26 cellular contexts compared by ENCODE assay signal in the genomic region with DNA sequence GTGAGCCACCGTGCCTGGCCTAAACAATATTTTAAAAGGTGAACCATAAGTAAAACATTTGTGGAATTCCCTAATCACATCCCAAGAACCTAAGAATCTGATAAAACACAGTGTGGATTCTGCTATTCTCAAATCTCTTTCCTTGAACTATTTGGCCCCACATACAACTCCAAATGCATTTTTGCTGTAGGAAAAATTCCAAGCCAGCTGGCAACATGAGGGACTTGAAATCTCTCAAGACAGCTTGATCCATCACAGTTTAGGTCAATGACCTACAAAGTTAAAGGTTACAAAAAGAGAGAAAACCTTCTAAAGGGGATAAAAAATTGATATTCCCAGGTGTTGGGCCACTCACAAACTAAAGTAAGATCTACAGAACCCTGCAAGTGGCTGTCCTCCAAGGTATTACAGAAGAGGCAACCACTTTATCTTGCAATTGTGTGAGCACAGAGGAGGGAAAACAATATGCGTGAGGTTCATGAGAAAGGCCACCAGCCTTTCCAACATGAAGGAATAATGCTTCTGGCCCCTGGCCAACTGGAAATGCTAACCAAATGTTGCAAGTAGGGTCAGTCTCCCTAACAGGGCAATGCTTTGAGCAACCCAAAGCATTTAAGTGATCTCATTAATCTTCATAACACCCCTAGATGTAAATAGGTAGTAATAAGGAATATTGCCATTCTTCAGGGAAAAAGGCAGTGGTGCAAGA.
A peak's percentile ranks its signal among the peaks of the same experiment; 100 is the strongest.
DNase-seq lines count a peak whose midpoint lies in the region; ATAC-seq and TF ChIP-seq lines count a peak whose summit lies in the region.
"Had no signal": no experiment of that assay in that cellular context is flagged by ENCODE, and none has a peak within 500 bp of the region (broad histone marks: within the 10 kb centered on the region; RNA-seq: fewer than 3 reads in every experiment).

No MANE protein-coding gene starts in this region.

- no peak overlapping the region for H4K12ac ChIP-seq in trophoblast cell (ENCODE audit: low read depth, low read length)

- H2AK5ac ChIP-seq in trophoblast cell (ENCODE audit: low read length), result no peak overlapping the region

- H3K27me3 ChIP-seq in fibroblast of lung (ENCODE audit: control insufficient read depth, insufficient read depth, low read length) (no peaks in the 10 kb centered on the region), trophoblast cell (ENCODE audit: insufficient read depth, low read length) (no peaks in the 10 kb centered on the region)
- H3K27me3 ChIP-seq: BLaER1, tibial nerve had no signal

- H3K9me3 ChIP-seq in fibroblast of lung (ENCODE audit: control insufficient read depth, insufficient read depth, low read depth, low read length), result no peaks in the 10 kb centered on the region
- H3K9me3 ChIP-seq in trophoblast cell (ENCODE audit: insufficient read depth, low read depth, low read length), result no peaks in the 10 kb centered on the region
- H3K9me3 ChIP-seq: BLaER1, psoas muscle, tibial nerve had no signal

- no peak overlapping the region for H4K91ac ChIP-seq in trophoblast cell (ENCODE audit: low read depth, low read length)

- H3K27ac ChIP-seq in fibroblast of lung (ENCODE audit: insufficient read depth, low read length) (no peak overlapping the region), trophoblast cell (ENCODE audit: low read depth, low read length) (no peak overlapping the region)
- H3K27ac ChIP-seq: BLaER1, PC-9, psoas muscle, tibial nerve had no signal

- H3K4me3 ChIP-seq in fibroblast of lung (replicated peaks in 1 of 4; ENCODE audit: control extremely low read depth in 1 of 4, insufficient read depth in 1 of 4, low read depth in 3 of 4, low read length in 4 of 4) (no peak overlapping the region), trophoblast cell (ENCODE audit: low read depth, low read length) (no peak overlapping the region)
- H3K4me3 ChIP-seq: BLaER1, K562, PC-9, psoas muscle, smooth muscle cell, tibial nerve had no signal

- H3K4me2 ChIP-seq in fibroblast of lung (ENCODE audit: extremely low read depth, insufficient read depth, low read length) (no peak overlapping the region), trophoblast cell (ENCODE audit: low read length) (no peak overlapping the region)
- H3K4me2 ChIP-seq: BLaER1, smooth muscle cell had no signal

- DNase-seq in DMS153 (lab: John Stamatoyannopoulos, UW) (peak; percentile 22), NCI-H226 (peak; percentile 91), fibroblast of lung (ENCODE audit: low read depth in 2 of 2) (peak; percentile 48 to 61), trophoblast cell (peak; percentile 36 to 89)
- no peak for DNase-seq in central memory CD4-positive, alpha-beta T cell
- DNase-seq in activated naive CD4-positive, alpha-beta T cell treated with anti-CD3 and anti-CD28 coated beads, Interleukin-2, amount 50 U/mL, for 16 hours, result no peak
- DNase-seq: activated CD4-positive, alpha-beta T cell treated with anti-CD3 and anti-CD28 coated beads for 4 hours; activated effector memory CD4-positive, alpha-beta T cell treated with Interleukin-2 at 50 U/mL for 16 hours; activated naive CD8-positive, alpha-beta T cell treated with anti-CD3 and anti-CD28 coated beads, Interleukin-2, amount 10 ng/mL, durations not matched to agents 7 days and 5 days; effector CD4-positive, alpha-beta T cell; GF-D8; hippocampal formation; left cardiac atrium; MM.1S; naive thymus-derived CD4-positive, alpha-beta T cell; NCI-H2029 treated with DMSO at 0.1 percent for 48 hours; nucleus accumbens; PC-9; psoas muscle; Right ventricle myocardium superior had no signal

- H4K20me1 ChIP-seq in fibroblast of lung (ENCODE audit: control insufficient read depth, extremely low read depth, insufficient read depth, low read length), result no peaks in the 10 kb centered on the region
- H4K20me1 ChIP-seq: BLaER1 had no signal

- no CpG with 5 or more reads among the region's 2 CpGs for WGBS in trophoblast cell (ENCODE audit: extremely low coverage, insufficient coverage, insufficient read length)

- H2BK120ac ChIP-seq in trophoblast cell (ENCODE audit: insufficient read depth, low read length, poor library complexity), result no peak overlapping the region

- H3K4me1 ChIP-seq in fibroblast of lung (ENCODE audit: control insufficient read depth, extremely low read depth, insufficient read depth, low read length) (no peaks in the 10 kb centered on the region), trophoblast cell (ENCODE audit: control insufficient read depth in 1 of 2, insufficient read depth in 2 of 2, low read length in 2 of 2) (no peaks in the 10 kb centered on the region)
- H3K4me1 ChIP-seq: BLaER1, psoas muscle had no signal

- ATAC-seq in HG03520 (IDR thresholded peaks at IDR 0.05; ENCODE audit: unreplicated experiment), result no peak
- ATAC-seq: HCT116; K562; left cardiac atrium; naive thymus-derived CD4-positive, alpha-beta T cell; psoas muscle had no signal

- no peak overlapping the region for H3K4ac ChIP-seq in trophoblast cell (ENCODE audit: low read depth, low read length)

- H3K9ac ChIP-seq in fibroblast of lung (ENCODE audit: insufficient read depth, low read length) (no peak overlapping the region), trophoblast cell (ENCODE audit: low read length) (no peak overlapping the region)
- H3K9ac ChIP-seq: BLaER1 had no signal

- H4K8ac ChIP-seq in trophoblast cell (ENCODE audit: low read depth, low read length), result no peak overlapping the region

- no peaks in the 10 kb centered on the region for H3K79me2 ChIP-seq in fibroblast of lung (ENCODE audit: control insufficient read depth, insufficient read depth, low read length)
- no peaks in the 10 kb centered on the region for H3K79me2 ChIP-seq in trophoblast cell (ENCODE audit: control insufficient read depth, insufficient read depth, low read length, poor library complexity)

- no peak for TF ChIP-seq CTCF in fibroblast of lung (conservative IDR thresholded peaks at IDR 0.05 in 1 of 2, IDR thresholded peaks at IDR 0.05 in 1 of 2; ENCODE audit: low read depth in 1 of 2, low read length in 2 of 2)

- H3K36me3 ChIP-seq in fibroblast of lung (ENCODE audit: control insufficient read depth, insufficient read depth, low read length) (no peaks in the 10 kb centered on the region), trophoblast cell (ENCODE audit: control insufficient read depth in 1 of 2, insufficient read depth in 2 of 2, low read length in 2 of 2) (peaks cover 3 to 12% of the 10 kb centered on the region in 2 experiments)
- H3K36me3 ChIP-seq: BLaER1, tibial nerve had no signal

- H3K14ac ChIP-seq in trophoblast cell (ENCODE audit: low read length), result no peak overlapping the region

- H2BK5ac ChIP-seq in trophoblast cell (ENCODE audit: low read depth, low read length, poor library complexity), result no peak overlapping the region

- H3K18ac ChIP-seq in trophoblast cell (ENCODE audit: low read length), result no peak overlapping the region

- no peak overlapping the region for H2BK12ac ChIP-seq in trophoblast cell (ENCODE audit: low read length)

- no peak overlapping the region for H3K23ac ChIP-seq in trophoblast cell (ENCODE audit: low read length)

- no peak overlapping the region for H2AFZ ChIP-seq in fibroblast of lung (ENCODE audit: low read length)
- no peak overlapping the region for H2AFZ ChIP-seq in trophoblast cell (ENCODE audit: insufficient read depth, low read length, poor library complexity)
- H2AFZ ChIP-seq: PC-9 had no signal

- H3K79me1 ChIP-seq in trophoblast cell (ENCODE audit: low read length), result no peaks in the 10 kb centered on the region

Comparison
In these comparisons a context has a peak if more than half of its experiments do, and no peak if none do; other contexts are left out.
1. DNase-seq: peak in DMS153 (single experiment), NCI-H226 (single experiment), fibroblast of lung (2 of 2) and trophoblast cell (2 of 2); none in central memory CD4-positive, alpha-beta T cell (single experiment) and activated naive CD4-positive, alpha-beta T cell treated with anti-CD3 and anti-CD28 coated beads, Interleukin-2, amount 50 U/mL, for 16 hours (single experiment).